ENCODE assay signal across 17 cellular contexts in genomic region chr12:119204716-119205285, GRCh38. TPM values are rescaled to one million over a fixed set of nuclear protein-coding genes. Genes with fewer than 3 reads are reported as not detected.
"Had no signal": no experiment of that assay in that cellular context is flagged by ENCODE, and none has a peak within 500 bp of the region (broad histone marks: within the 10 kb centered on the region; RNA-seq: fewer than 3 reads in every experiment).

No MANE protein-coding gene starts in this region.

- H3K27me3 ChIP-seq: brain microvascular endothelial cell, testis had no signal

- H3K9me3 ChIP-seq: testis had no signal

- H3K9me3 Mint-ChIP-seq: activated naive CD8-positive, alpha-beta T cell treated with anti-CD3 and anti-CD28 coated beads, Interleukin-2, amount 10 ng/mL, durations not matched to agents 7 days and 5 days had no signal

- H3K27ac Mint-ChIP-seq: activated naive CD8-positive, alpha-beta T cell treated with anti-CD3 and anti-CD28 coated beads, Interleukin-2, amount 10 ng/mL, durations not matched to agents 7 days and 5 days had no signal

- H2AFZ ChIP-seq: parathyroid adenoma had no signal

- H3K4me3 Mint-ChIP-seq: activated naive CD8-positive, alpha-beta T cell treated with anti-CD3 and anti-CD28 coated beads, Interleukin-2, amount 10 ng/mL, durations not matched to agents 7 days and 5 days had no signal

- H3K79me2 ChIP-seq: parathyroid adenoma had no signal

- DNase-seq: activated CD4-positive, alpha-beta T cell treated with anti-CD3 and anti-CD28 coated beads, Interleukin-2, amount 50 U/mL, for 1 hour; activated naive CD4-positive, alpha-beta T cell; activated naive CD8-positive, alpha-beta T cell treated with anti-CD3 and anti-CD28 coated beads, Interleukin-2, amount 10 ng/mL, durations not matched to agents 7 days and 5 days; brain microvascular endothelial cell; effector CD8-positive, alpha-beta T cell; retina; small intestine; stimulated activated CD4-positive, alpha-beta T cell treated with anti-CD3 and anti-CD28 coated beads, Interleukin-4, amount 100 ng/mL, for 4 hours; stimulated activated CD8-positive, alpha-beta memory T cell treated with anti-CD3 and anti-CD28 coated beads, Interleukin-4, amount 100 ng/mL, for 48 hours; stimulated activated naive CD8-positive, alpha-beta T cell treated with anti-CD3 and anti-CD28 coated beads, Interleukin-15, Interleukin-2, amounts not matched to agents 100 U/mL and 50 U/mL, for 24 hours; T-helper 1 cell; T1000; testis had no signal

- H3K4me1 ChIP-seq: testis had no signal

- H3K27ac ChIP-seq: brain microvascular endothelial cell, parathyroid adenoma, testis had no signal

- H3K36me3 Mint-ChIP-seq: activated naive CD8-positive, alpha-beta T cell treated with anti-CD3 and anti-CD28 coated beads, Interleukin-2, amount 10 ng/mL, durations not matched to agents 7 days and 5 days had no signal

- H3K36me3 ChIP-seq: brain microvascular endothelial cell had no signal

- ATAC-seq: activated CD4-positive, CD25-positive, alpha-beta regulatory T cell treated with anti-CD3 and anti-CD28 coated beads, Interleukin-2, amount 50 U/mL, for 24 hours; SK-N-SH treated with all-trans-retinoic acid at 6 μM for 48 hours; stimulated activated naive CD8-positive, alpha-beta T cell treated with anti-CD3 and anti-CD28 coated beads, Interleukin-15, Interleukin-2, amounts not matched to agents 100 U/mL and 50 U/mL, for 24 hours had no signal

- H3K4me1 Mint-ChIP-seq: activated naive CD8-positive, alpha-beta T cell treated with anti-CD3 and anti-CD28 coated beads, Interleukin-2, amount 10 ng/mL, durations not matched to agents 7 days and 5 days had no signal

- H3K4me3 ChIP-seq: testis had no signal

- H3K9ac ChIP-seq: parathyroid adenoma had no signal

- H3K27me3 Mint-ChIP-seq: activated naive CD8-positive, alpha-beta T cell treated with anti-CD3 and anti-CD28 coated beads, Interleukin-2, amount 10 ng/mL, durations not matched to agents 7 days and 5 days had no signal

RNA-seq across cellular contexts. Expression of gene HSPB8, which starts 26.1 kb away (rescaled TPM):
- total RNA-seq: activated CD8-positive, alpha-beta memory T cell treated with anti-CD3 and anti-CD28 coated beads for 36 hours; activated naive CD8-positive, alpha-beta T cell treated with anti-CD3 and anti-CD28 coated beads, Interleukin-2, amount 10 ng/mL, durations not matched to agents 7 days and 5 days had no signal
